In the genomic region with DNA sequence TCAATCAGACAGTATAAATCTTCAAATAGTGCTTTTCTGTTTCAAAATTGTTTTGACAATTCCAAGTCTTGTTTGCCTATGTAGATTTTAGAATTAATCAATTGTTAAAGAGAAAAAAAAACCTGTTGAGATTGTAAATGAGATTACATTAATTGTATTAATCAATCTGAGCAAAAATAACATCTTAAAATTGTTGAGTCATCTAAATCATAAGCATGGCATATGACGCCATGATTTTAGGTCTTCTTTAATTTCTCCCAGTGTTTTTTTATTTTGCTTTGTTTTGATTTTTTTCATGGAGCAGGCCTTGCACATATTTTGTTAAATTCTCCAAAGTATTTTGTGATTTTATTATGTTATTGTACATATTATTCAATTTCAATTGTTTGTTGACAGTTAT, we compare ENCODE assay signal across 31 cellular contexts.
"Had no signal": no experiment of that assay in that cellular context is flagged by ENCODE, and none has a peak within 500 bp of the region (broad histone marks: within the 10 kb centered on the region; RNA-seq: fewer than 3 reads in every experiment).

No MANE protein-coding gene starts in this region.

- ATAC-seq: natural killer cell; psoas muscle; right cardiac atrium; sciatic nerve; stimulated activated memory B cell treated with anti-CD40 and anti-IgM and Interleukin-4, amounts not matched to agents 10 μg/mL and 1 μg/mL and 100 μg/mL, for 72 hours; stimulated activated naive CD8-positive, alpha-beta T cell treated with anti-CD3 and anti-CD28 coated beads, Interleukin-15, amount 100 ng/mL, for 72 hours; stimulated activated naive CD8-positive, alpha-beta T cell treated with anti-CD3 and anti-CD28 coated beads, Interleukin-15, Interleukin-2, amounts not matched to agents 100 U/mL and 50 U/mL, for 24 hours had no signal

- H3K4me3 Mint-ChIP-seq: natural killer cell; nephron; neural progenitor cell; stimulated activated memory B cell treated with anti-CD40 and anti-IgM and Interleukin-4, amounts not matched to agents 10 μg/mL and 1 μg/mL and 100 μg/mL, for 72 hours; stimulated activated naive CD8-positive, alpha-beta T cell treated with anti-CD3 and anti-CD28 coated beads, Interleukin-15, amount 100 ng/mL, for 72 hours had no signal

- H3K4me1 Mint-ChIP-seq: natural killer cell; nephron; stimulated activated memory B cell treated with anti-CD40 and anti-IgM and Interleukin-4, amounts not matched to agents 10 μg/mL and 1 μg/mL and 100 μg/mL, for 72 hours; stimulated activated naive CD8-positive, alpha-beta T cell treated with anti-CD3 and anti-CD28 coated beads, Interleukin-15, amount 100 ng/mL, for 72 hours had no signal

- H3K4me1 ChIP-seq: neural progenitor cell, parathyroid adenoma, psoas muscle, spleen, suprapubic skin, testis, tibial artery, upper lobe of left lung, vagina had no signal

- H3K79me2 ChIP-seq: parathyroid adenoma had no signal

- H3K27ac ChIP-seq: neural progenitor cell, ovary, parathyroid adenoma, psoas muscle, skin epidermis, spleen, suprapubic skin, testis, tibial artery, upper lobe of left lung, vagina had no signal

- H3K9ac ChIP-seq: neural progenitor cell, parathyroid adenoma had no signal

- H3K36me3 ChIP-seq: neural progenitor cell, ovary, spleen, suprapubic skin, tibial artery, upper lobe of left lung, vagina had no signal

- H3K4me2 ChIP-seq: neural progenitor cell, smooth muscle cell had no signal

- FAIRE-seq: urothelium cell line had no signal

- H3K27me3 ChIP-seq: neural progenitor cell, ovary, spleen, suprapubic skin, testis, tibial artery, upper lobe of left lung, vagina had no signal

- H2AFZ ChIP-seq: neural progenitor cell, parathyroid adenoma had no signal

- H3K9me3 Mint-ChIP-seq: nephron; neural progenitor cell; stimulated activated memory B cell treated with anti-CD40 and anti-IgM and Interleukin-4, amounts not matched to agents 10 μg/mL and 1 μg/mL and 100 μg/mL, for 72 hours had no signal

- H3K36me3 Mint-ChIP-seq: natural killer cell; neural progenitor cell; stimulated activated memory B cell treated with anti-CD40 and anti-IgM and Interleukin-4, amounts not matched to agents 10 μg/mL and 1 μg/mL and 100 μg/mL, for 72 hours had no signal

- DNase-seq: natural killer cell; occipital lobe; ovary; posterior cingulate gyrus; psoas muscle; right cardiac atrium; spleen; stimulated activated CD4-positive, alpha-beta T cell treated with anti-CD3 and anti-CD28 coated beads, Interleukin-12 subunit alpha, Interleukin-12 subunit beta, amount 100 ng/mL, for 4 hours; stimulated activated CD4-positive, alpha-beta T cell treated with anti-CD3 and anti-CD28 coated beads, Interleukin-1b, Interleukin-23, amount 100 ng/mL, for 48 hours; stimulated activated CD4-positive, alpha-beta T cell treated with anti-CD3 and anti-CD28 coated beads, Interleukin-4, amount 100 ng/mL, for 1 hour; stimulated activated CD4-positive, alpha-beta T cell treated with anti-CD3 and anti-CD28 coated beads, Interleukin-4, amount 100 ng/mL, for 4 hours; stimulated activated CD8-positive, alpha-beta memory T cell treated with anti-CD3 and anti-CD28 coated beads, Interleukin-4, amount 100 ng/mL, for 48 hours; stimulated activated naive CD4-positive, alpha-beta T cell; stimulated activated naive CD8-positive, alpha-beta T cell treated with anti-CD3 and anti-CD28 coated beads, Interleukin-15, amount 100 ng/mL, for 72 hours; stimulated activated naive CD8-positive, alpha-beta T cell treated with anti-CD3 and anti-CD28 coated beads, Interleukin-15, Interleukin-2, amounts not matched to agents 100 U/mL and 50 U/mL, for 24 hours; substantia nigra; testis; tibial artery; trophoblast cell; upper lobe of left lung had no signal

- H3K27me3 Mint-ChIP-seq: stimulated activated memory B cell treated with anti-CD40 and anti-IgM and Interleukin-4, amounts not matched to agents 10 μg/mL and 1 μg/mL and 100 μg/mL, for 72 hours; stimulated activated naive CD8-positive, alpha-beta T cell treated with anti-CD3 and anti-CD28 coated beads, Interleukin-15, amount 100 ng/mL, for 72 hours had no signal

- H3K4me3 ChIP-seq: neural progenitor cell, ovary, psoas muscle, skin epidermis, smooth muscle cell, spleen, suprapubic skin, testis, tibial artery, upper lobe of left lung, vagina had no signal

- H3K27ac Mint-ChIP-seq: natural killer cell; nephron; neural progenitor cell; progenitor cell of endocrine pancreas; stimulated activated memory B cell treated with anti-CD40 and anti-IgM and Interleukin-4, amounts not matched to agents 10 μg/mL and 1 μg/mL and 100 μg/mL, for 72 hours; stimulated activated naive CD8-positive, alpha-beta T cell treated with anti-CD3 and anti-CD28 coated beads, Interleukin-15, amount 100 ng/mL, for 72 hours had no signal

- H3K9me3 ChIP-seq: ovary, psoas muscle, suprapubic skin, testis, tibial artery, upper lobe of left lung, vagina had no signal
